In the genomic region with DNA sequence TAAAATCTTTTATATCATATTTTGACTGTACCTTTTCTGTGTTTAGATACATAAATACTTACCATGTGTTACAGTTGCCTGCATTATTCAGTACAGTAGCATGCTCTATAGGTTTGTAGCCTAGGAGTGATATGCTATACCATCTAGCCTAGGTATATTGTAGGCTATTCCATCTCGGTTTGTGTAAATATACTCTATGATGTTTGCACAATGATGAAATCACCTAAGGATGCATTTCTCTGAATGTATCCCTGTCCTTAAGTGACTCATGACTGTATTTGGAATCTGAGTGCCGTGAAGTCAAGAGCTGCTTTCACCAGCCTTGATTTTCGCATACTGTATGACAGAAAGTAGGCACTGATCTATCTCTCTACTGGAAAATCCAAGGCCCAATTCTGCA, we compare ENCODE assay signal across 1 cellular context.
TF ChIP-seq lines count a peak whose summit lies in the region.

No MANE protein-coding gene starts in this region.

TF ChIP-seq in HEK293, 187 proteins besides CTCF, POLR2A, EP300 and RAD21 (continued from another document):
- TF ChIP-seq, protein P1, sequence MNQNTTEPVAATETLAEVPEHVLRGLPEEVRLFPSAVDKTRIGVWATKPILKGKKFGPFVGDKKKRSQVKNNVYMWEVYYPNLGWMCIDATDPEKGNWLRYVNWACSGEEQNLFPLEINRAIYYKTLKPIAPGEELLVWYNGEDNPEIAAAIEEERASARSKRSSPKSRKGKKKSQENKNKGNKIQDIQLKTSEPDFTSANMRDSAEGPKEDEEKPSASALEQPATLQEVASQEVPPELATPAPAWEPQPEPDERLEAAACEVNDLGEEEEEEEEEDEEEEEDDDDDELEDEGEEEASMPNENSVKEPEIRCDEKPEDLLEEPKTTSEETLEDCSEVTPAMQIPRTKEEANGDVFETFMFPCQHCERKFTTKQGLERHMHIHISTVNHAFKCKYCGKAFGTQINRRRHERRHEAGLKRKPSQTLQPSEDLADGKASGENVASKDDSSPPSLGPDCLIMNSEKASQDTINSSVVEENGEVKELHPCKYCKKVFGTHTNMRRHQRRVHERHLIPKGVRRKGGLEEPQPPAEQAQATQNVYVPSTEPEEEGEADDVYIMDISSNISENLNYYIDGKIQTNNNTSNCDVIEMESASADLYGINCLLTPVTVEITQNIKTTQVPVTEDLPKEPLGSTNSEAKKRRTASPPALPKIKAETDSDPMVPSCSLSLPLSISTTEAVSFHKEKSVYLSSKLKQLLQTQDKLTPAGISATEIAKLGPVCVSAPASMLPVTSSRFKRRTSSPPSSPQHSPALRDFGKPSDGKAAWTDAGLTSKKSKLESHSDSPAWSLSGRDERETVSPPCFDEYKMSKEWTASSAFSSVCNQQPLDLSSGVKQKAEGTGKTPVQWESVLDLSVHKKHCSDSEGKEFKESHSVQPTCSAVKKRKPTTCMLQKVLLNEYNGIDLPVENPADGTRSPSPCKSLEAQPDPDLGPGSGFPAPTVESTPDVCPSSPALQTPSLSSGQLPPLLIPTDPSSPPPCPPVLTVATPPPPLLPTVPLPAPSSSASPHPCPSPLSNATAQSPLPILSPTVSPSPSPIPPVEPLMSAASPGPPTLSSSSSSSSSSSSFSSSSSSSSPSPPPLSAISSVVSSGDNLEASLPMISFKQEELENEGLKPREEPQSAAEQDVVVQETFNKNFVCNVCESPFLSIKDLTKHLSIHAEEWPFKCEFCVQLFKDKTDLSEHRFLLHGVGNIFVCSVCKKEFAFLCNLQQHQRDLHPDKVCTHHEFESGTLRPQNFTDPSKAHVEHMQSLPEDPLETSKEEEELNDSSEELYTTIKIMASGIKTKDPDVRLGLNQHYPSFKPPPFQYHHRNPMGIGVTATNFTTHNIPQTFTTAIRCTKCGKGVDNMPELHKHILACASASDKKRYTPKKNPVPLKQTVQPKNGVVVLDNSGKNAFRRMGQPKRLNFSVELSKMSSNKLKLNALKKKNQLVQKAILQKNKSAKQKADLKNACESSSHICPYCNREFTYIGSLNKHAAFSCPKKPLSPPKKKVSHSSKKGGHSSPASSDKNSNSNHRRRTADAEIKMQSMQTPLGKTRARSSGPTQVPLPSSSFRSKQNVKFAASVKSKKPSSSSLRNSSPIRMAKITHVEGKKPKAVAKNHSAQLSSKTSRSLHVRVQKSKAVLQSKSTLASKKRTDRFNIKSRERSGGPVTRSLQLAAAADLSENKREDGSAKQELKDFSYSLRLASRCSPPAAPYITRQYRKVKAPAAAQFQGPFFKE (tag by site-specific recombination; IDR thresholded peaks at IDR 0.05; ENCODE audit: borderline replicate concordance), result no peak
- TF ChIP-seq OSR2 (tag by site-specific recombination; IDR thresholded peaks at IDR 0.05) (peak; percentile 46; the same call in 1 of the 2 replicates), GFI1B (tag by site-specific recombination; IDR thresholded peaks at IDR 0.05) (peak; percentile 10; the same call in 1 of the 2 replicates), SP3 (tag by site-specific recombination; IDR thresholded peaks at IDR 0.05) (0 out of 2 replicates have a peak, but pooled peaks have one; percentile 8), ZNF211 (tag by site-specific recombination; IDR thresholded peaks at IDR 0.05; ENCODE audit: low read depth) (0 out of 2 replicates have a peak, but pooled peaks have one; percentile 81), ZNF792 (tag by site-specific recombination; IDR thresholded peaks at IDR 0.05) (no peak), PRDM1 (tag by site-specific recombination; IDR thresholded peaks at IDR 0.05) (peak; percentile 72), KLF8 (tag by site-specific recombination; IDR thresholded peaks at IDR 0.05) (0 out of 2 replicates have a peak, but pooled peaks have one; percentile 19), ZNF629 (tag by site-specific recombination; IDR thresholded peaks at IDR 0.05) (peak; percentile 70; the same call in 1 of the 2 replicates), GLI2 (tag by site-specific recombination; IDR thresholded peaks at IDR 0.05; ENCODE audit: borderline replicate concordance, low read depth) (no peak), SETDB1 (IDR thresholded peaks at IDR 0.05; ENCODE audit: insufficient read length, low read length) (peak; percentile 65)
- TF ChIP-seq, protein P2, sequence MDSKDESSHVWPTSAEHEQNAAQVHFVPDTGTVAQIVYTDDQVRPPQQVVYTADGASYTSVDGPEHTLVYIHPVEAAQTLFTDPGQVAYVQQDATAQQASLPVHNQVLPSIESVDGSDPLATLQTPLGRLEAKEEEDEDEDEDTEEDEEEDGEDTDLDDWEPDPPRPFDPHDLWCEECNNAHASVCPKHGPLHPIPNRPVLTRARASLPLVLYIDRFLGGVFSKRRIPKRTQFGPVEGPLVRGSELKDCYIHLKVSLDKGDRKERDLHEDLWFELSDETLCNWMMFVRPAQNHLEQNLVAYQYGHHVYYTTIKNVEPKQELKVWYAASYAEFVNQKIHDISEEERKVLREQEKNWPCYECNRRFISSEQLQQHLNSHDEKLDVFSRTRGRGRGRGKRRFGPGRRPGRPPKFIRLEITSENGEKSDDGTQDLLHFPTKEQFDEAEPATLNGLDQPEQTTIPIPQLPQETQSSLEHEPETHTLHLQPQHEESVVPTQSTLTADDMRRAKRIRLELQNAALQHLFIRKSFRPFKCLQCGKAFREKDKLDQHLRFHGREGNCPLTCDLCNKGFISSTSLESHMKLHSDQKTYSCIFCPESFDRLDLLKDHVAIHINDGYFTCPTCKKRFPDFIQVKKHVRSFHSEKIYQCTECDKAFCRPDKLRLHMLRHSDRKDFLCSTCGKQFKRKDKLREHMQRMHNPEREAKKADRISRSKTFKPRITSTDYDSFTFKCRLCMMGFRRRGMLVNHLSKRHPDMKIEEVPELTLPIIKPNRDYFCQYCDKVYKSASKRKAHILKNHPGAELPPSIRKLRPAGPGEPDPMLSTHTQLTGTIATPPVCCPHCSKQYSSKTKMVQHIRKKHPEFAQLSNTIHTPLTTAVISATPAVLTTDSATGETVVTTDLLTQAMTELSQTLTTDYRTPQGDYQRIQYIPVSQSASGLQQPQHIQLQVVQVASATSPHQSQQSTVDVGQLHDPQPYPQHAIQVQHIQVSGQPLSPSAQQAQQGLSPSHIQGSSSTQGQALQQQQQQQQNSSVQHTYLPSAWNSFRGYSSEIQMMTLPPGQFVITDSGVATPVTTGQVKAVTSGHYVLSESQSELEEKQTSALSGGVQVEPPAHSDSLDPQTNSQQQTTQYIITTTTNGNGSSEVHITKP (tag by site-specific recombination; IDR thresholded peaks at IDR 0.05), result peak; percentile 77
- TF ChIP-seq, protein P3, sequence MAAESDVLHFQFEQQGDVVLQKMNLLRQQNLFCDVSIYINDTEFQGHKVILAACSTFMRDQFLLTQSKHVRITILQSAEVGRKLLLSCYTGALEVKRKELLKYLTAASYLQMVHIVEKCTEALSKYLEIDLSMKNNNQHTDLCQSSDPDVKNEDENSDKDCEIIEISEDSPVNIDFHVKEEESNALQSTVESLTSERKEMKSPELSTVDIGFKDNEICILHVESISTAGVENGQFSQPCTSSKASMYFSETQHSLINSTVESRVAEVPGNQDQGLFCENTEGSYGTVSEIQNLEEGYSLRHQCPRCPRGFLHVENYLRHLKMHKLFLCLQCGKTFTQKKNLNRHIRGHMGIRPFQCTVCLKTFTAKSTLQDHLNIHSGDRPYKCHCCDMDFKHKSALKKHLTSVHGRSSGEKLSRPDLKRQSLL (tag by site-specific recombination; IDR thresholded peaks at IDR 0.05), result peak; percentile 25; the same call in 1 of the 2 replicates
- TF ChIP-seq, protein P4, sequence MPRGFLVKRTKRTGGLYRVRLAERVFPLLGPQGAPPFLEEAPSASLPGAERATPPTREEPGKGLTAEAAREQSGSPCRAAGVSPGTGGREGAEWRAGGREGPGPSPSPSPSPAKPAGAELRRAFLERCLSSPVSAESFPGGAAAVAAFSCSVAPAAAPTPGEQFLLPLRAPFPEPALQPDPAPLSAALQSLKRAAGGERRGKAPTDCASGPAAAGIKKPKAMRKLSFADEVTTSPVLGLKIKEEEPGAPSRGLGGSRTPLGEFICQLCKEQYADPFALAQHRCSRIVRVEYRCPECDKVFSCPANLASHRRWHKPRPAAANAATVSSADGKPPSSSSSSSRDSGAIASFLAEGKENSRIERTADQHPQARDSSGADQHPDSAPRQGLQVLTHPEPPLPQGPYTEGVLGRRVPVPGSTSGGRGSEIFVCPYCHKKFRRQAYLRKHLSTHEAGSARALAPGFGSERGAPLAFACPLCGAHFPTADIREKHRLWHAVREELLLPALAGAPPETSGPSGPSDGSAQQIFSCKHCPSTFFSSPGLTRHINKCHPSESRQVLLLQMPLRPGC (tag by site-specific recombination; IDR thresholded peaks at IDR 0.05), result 0 out of 2 replicates have a peak, but pooled peaks have one; percentile 38
- TF ChIP-seq, protein P5, sequence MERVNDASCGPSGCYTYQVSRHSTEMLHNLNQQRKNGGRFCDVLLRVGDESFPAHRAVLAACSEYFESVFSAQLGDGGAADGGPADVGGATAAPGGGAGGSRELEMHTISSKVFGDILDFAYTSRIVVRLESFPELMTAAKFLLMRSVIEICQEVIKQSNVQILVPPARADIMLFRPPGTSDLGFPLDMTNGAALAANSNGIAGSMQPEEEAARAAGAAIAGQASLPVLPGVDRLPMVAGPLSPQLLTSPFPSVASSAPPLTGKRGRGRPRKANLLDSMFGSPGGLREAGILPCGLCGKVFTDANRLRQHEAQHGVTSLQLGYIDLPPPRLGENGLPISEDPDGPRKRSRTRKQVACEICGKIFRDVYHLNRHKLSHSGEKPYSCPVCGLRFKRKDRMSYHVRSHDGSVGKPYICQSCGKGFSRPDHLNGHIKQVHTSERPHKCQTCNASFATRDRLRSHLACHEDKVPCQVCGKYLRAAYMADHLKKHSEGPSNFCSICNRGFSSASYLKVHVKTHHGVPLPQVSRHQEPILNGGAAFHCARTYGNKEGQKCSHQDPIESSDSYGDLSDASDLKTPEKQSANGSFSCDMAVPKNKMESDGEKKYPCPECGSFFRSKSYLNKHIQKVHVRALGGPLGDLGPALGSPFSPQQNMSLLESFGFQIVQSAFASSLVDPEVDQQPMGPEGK (tag by site-specific recombination; IDR thresholded peaks at IDR 0.05), result no peak
